ENCODE assay signal across 8 cellular contexts in genomic region chr17:68435876-68436842, GRCh38. TPM values are rescaled to one million over a fixed set of nuclear protein-coding genes. Genes with fewer than 3 reads are reported as not detected.
DNase-seq lines count a peak whose midpoint lies in the region; FAIRE-seq and TF ChIP-seq lines count a peak whose summit lies in the region.

No MANE protein-coding gene starts in this region.

- H3K9me3 ChIP-seq in neuronal stem cell (replicated peaks in 1 of 2; ENCODE audit: control insufficient read depth in 2 of 2, insufficient read depth in 1 of 2, low read depth in 1 of 2, low read length in 2 of 2): no peaks in the 10 kb centered on the region
- H3K9me3 ChIP-seq in suprapubic skin: no peaks in the 10 kb centered on the region

- H3K9ac ChIP-seq in neuronal stem cell (ENCODE audit: low read depth, low read length, poor library complexity): peak overlapping the region; percentile 56

- H3K36me3 ChIP-seq in neuronal stem cell (replicated peaks in 1 of 2; ENCODE audit: control insufficient read depth in 2 of 2, insufficient read depth in 2 of 2, low read length in 2 of 2): peaks cover 4 to 22% of the 10 kb centered on the region in 2 donors
- H3K36me3 ChIP-seq in suprapubic skin: peaks cover 47% of the 10 kb centered on the region

- no peak overlapping the region for H2BK120ac ChIP-seq in neuronal stem cell (ENCODE audit: low read depth, low read length)

- H3K14ac ChIP-seq in neuronal stem cell (ENCODE audit: low read length): no peak overlapping the region

- no peak overlapping the region for H2AK5ac ChIP-seq in neuronal stem cell (ENCODE audit: low read depth, low read length)

- no CpG with 5 or more reads among the region's 20 CpGs for WGBS in neuronal stem cell (ENCODE audit: extremely low coverage in 2 of 2, insufficient read length in 2 of 2, insufficient replicate concordance in 1 of 2), 2 donors
- WGBS in suprapubic skin: 31% methylated on average over 19 of the region's 20 CpGs

- no peak overlapping the region for H2BK15ac ChIP-seq in neuronal stem cell (ENCODE audit: low read length)

- no peak overlapping the region for H3K4me3 ChIP-seq in AG09309 (ENCODE audit: control insufficient read depth, low read depth, low read length)
- H3K4me3 ChIP-seq in fibroblast of pulmonary artery (replicated peaks; ENCODE audit: low read depth, low read length): no peak overlapping the region
- no peak overlapping the region for H3K4me3 ChIP-seq in neuronal stem cell (ENCODE audit: low read length in 2 of 2)
- no peak overlapping the region for H3K4me3 ChIP-seq in suprapubic skin

- no peak for TF ChIP-seq POLR2A in suprapubic skin (IDR thresholded peaks at IDR 0.05)

- H3K79me1 ChIP-seq in neuronal stem cell (ENCODE audit: low read depth, low read length): no peaks in the 10 kb centered on the region

- H3K18ac ChIP-seq in neuronal stem cell (ENCODE audit: low read length): no peak overlapping the region

- H3K4me2 ChIP-seq in neuronal stem cell (ENCODE audit: insufficient read depth, low read length, poor library complexity, severe bottlenecking): no peak overlapping the region

- H3K27me3 ChIP-seq in neuronal stem cell (ENCODE audit: control insufficient read depth in 3 of 3, insufficient read depth in 3 of 3, low read depth in 1 of 3, low read length in 3 of 3) (no peaks in the 10 kb centered on the region), suprapubic skin (no peaks in the 10 kb centered on the region)

- H3K4me1 ChIP-seq in neuronal stem cell (ENCODE audit: control insufficient read depth in 2 of 2, insufficient read depth in 1 of 2, low read depth in 1 of 2, low read length in 2 of 2): no peaks in the 10 kb centered on the region
- peaks cover 27% of the 10 kb centered on the region for H3K4me1 ChIP-seq in suprapubic skin

- H3K23ac ChIP-seq in neuronal stem cell (ENCODE audit: low read depth, low read length, poor library complexity): no peak overlapping the region

- DNase-seq in AG09309 (ENCODE audit: low read depth) (peak; percentile 34), GM19239 (ENCODE audit: insufficient read length, low spot score) (peak; percentile 52), LoVo (ENCODE audit: low spot score) (peak; percentile 71), RCC 7860 (ENCODE audit: low spot score) (peak; percentile 49), fibroblast of pulmonary artery (ENCODE audit: low read depth) (peak; percentile 88), neuronal stem cell (ENCODE audit: low spot score) (peak; percentile 71), suprapubic skin (ENCODE audit: low spot score in 2 of 2) (peak; percentile 88 to 89)
- DNase-seq in activated T-cell treated with anti-CD3 and anti-CD28 coated beads, Interleukin-2, amount 50 U/mL, for 48 hours: peak; percentile 87 to 89

- no peak for TF ChIP-seq EP300 in suprapubic skin (IDR thresholded peaks at IDR 0.05)

- H4K91ac ChIP-seq in neuronal stem cell (ENCODE audit: low read depth, low read length, poor library complexity): no peak overlapping the region

- H4K8ac ChIP-seq in neuronal stem cell (ENCODE audit: low read depth, low read length): no peak overlapping the region

- no peak overlapping the region for H2BK5ac ChIP-seq in neuronal stem cell (ENCODE audit: low read length)

- no peak overlapping the region for H3K27ac ChIP-seq in neuronal stem cell (replicated peaks; ENCODE audit: low read length)
- H3K27ac ChIP-seq in suprapubic skin: peak overlapping the region; percentile 7

- TF ChIP-seq CTCF in AG09309 (IDR thresholded peaks at IDR 0.05; ENCODE audit: control insufficient read depth, insufficient read depth, low read depth, low read length, missing control alignments): peak; percentile 94
- TF ChIP-seq CTCF in fibroblast of pulmonary artery (IDR thresholded peaks at IDR 0.05; ENCODE audit: low read length, missing control alignments): peak; percentile 96
- TF ChIP-seq CTCF in suprapubic skin (IDR thresholded peaks at IDR 0.05): peak; percentile 91 to 92

- FAIRE-seq in GM19239 (lab: Jason Lieb, UNC) (peak; percentile 93), RCC 7860 (lab: Jason Lieb, UNC) (no peak)

- no peak overlapping the region for H2AFZ ChIP-seq in neuronal stem cell (ENCODE audit: low read length)

- no peak overlapping the region for H2BK12ac ChIP-seq in neuronal stem cell (ENCODE audit: low read length)

- no peak overlapping the region for H3K4ac ChIP-seq in neuronal stem cell (ENCODE audit: low read length)

RNA-seq across cellular contexts. Expression of gene WIPI1, which starts 21.1 kb away (rescaled TPM):
- polyA plus RNA-seq in neuronal stem cell (2013, experiment 1 of 2): 16.5 TPM
- polyA plus RNA-seq in neuronal stem cell (2013, experiment 2 of 2): 15.9 TPM
- 10 to 100 TPM; 19.3 to 35.1 (median 27.8) TPM for total RNA-seq in suprapubic skin

Comparison
In these comparisons a context has a peak if more than half of its experiments do, and no peak if none do; other contexts are left out.
1. DNase-seq: peak in every context shown above with its lines; median percentile 88 in suprapubic skin; 88 in activated T-cell treated with anti-CD3 and anti-CD28 coated beads, Interleukin-2, amount 50 U/mL, for 48 hours; 88 in fibroblast of pulmonary artery; 71 in LoVo; 71 in neuronal stem cell; 52 in GM19239; 49 in RCC 7860; 34 in AG09309.